Comparison of ENCODE assay signal across 3 cellular contexts in the genomic region with DNA sequence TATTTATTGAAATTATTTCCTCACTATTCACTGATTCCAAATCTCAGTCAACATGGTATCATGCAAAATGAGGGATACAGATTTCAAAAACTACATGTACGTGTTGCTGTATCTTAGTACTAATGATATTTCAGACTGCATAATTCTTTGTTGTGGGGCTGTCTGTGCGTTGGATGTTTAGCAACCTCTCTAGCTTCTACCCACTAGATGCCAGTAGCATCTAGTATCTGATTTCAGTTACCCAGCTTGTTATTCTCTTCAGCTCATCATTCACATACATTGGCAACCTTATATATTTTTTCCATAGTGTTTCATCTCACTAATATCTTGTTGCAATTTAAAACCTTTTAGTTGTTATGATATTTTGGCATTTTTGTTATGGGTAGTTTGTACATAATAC.
TF ChIP-seq lines count a peak whose summit lies in the region.

No MANE protein-coding gene starts in this region.

TF ChIP-seq in SK-N-SH treated with all-trans-retinoic acid at 6 μM for 48 hours, 23 proteins besides CTCF, POLR2A, EP300 and RAD21:
- TF ChIP-seq CSDC2 (CRISPR knock-in tag; IDR thresholded peaks at IDR 0.05): no peak
- TF ChIP-seq ZNF565 (CRISPR knock-in tag; conservative IDR thresholded peaks at IDR 0.05; ENCODE audit: low read depth): no peak
- no peak for TF ChIP-seq PPARA (CRISPR knock-in tag; IDR thresholded peaks at IDR 0.05; ENCODE audit: borderline replicate concordance)
- no peak for TF ChIP-seq ESRRG (CRISPR knock-in tag; IDR thresholded peaks at IDR 0.05)
- no peak for TF ChIP-seq TSHZ2 (CRISPR knock-in tag; IDR thresholded peaks at IDR 0.05)
- no peak for TF ChIP-seq SNAI2 (CRISPR knock-in tag; IDR thresholded peaks at IDR 0.05)
- TF ChIP-seq ZNF8 (CRISPR knock-in tag; IDR thresholded peaks at IDR 0.05): no peak
- no peak for TF ChIP-seq OSR1 (CRISPR knock-in tag; IDR thresholded peaks at IDR 0.05)
- TF ChIP-seq, protein P1, sequence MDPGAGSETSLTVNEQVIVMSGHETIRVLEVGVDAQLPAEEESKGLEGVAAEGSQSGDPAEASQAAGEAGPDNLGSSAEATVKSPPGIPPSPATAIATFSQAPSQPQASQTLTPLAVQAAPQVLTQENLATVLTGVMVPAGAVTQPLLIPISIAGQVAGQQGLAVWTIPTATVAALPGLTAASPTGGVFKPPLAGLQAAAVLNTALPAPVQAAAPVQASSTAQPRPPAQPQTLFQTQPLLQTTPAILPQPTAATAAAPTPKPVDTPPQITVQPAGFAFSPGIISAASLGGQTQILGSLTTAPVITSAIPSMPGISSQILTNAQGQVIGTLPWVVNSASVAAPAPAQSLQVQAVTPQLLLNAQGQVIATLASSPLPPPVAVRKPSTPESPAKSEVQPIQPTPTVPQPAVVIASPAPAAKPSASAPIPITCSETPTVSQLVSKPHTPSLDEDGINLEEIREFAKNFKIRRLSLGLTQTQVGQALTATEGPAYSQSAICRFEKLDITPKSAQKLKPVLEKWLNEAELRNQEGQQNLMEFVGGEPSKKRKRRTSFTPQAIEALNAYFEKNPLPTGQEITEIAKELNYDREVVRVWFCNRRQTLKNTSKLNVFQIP (CRISPR knock-in tag; IDR thresholded peaks at IDR 0.05; ENCODE audit: borderline replicate concordance, low read depth): no peak

TF ChIP-seq in SK-N-SH, 30 proteins besides CTCF, POLR2A, EP300 and RAD21:
- TF ChIP-seq ZBTB33 (IDR thresholded peaks at IDR 0.05; ENCODE audit: borderline replicate concordance, low read depth) (no peak), MEF2A (IDR thresholded peaks at IDR 0.05; ENCODE audit: borderline replicate concordance, low read depth) (no peak), MXI1 (IDR thresholded peaks at IDR 0.05; ENCODE audit: low read depth, low read length) (no peak), CHD2 (IDR thresholded peaks at IDR 0.05; ENCODE audit: low read length, partially characterized antibody) (no peak), POLR2AphosphoS5 (IDR thresholded peaks at IDR 0.05; ENCODE audit: low read depth, low read length) (no peak), RXRA (IDR thresholded peaks at IDR 0.05; ENCODE audit: borderline replicate concordance, low read depth) (no peak), TCF12 (IDR thresholded peaks at IDR 0.05) (no peak), GABPA (IDR thresholded peaks at IDR 0.05; ENCODE audit: low read depth) (no peak), NRF1 (IDR thresholded peaks at IDR 0.05; ENCODE audit: low read depth, low read length) (no peak), ELF1 (IDR thresholded peaks at IDR 0.05) (no peak), NFIC (IDR thresholded peaks at IDR 0.05; ENCODE audit: borderline replicate concordance) (no peak), USF2 (IDR thresholded peaks at IDR 0.05; ENCODE audit: borderline replicate concordance, low read depth, low read length) (no peak)
- TF ChIP-seq, protein P2, sequence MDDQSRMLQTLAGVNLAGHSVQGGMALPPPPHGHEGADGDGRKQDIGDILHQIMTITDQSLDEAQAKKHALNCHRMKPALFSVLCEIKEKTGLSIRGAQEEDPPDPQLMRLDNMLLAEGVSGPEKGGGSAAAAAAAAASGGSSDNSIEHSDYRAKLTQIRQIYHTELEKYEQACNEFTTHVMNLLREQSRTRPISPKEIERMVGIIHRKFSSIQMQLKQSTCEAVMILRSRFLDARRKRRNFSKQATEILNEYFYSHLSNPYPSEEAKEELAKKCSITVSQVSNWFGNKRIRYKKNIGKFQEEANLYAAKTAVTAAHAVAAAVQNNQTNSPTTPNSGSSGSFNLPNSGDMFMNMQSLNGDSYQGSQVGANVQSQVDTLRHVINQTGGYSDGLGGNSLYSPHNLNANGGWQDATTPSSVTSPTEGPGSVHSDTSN (IDR thresholded peaks at IDR 0.05): no peak

TF ChIP-seq in H1, 55 proteins besides CTCF, POLR2A, EP300 and RAD21:
- TF ChIP-seq SRF (IDR thresholded peaks at IDR 0.05; ENCODE audit: low read depth, low read length): no peak
- no peak for TF ChIP-seq EGR1 (IDR thresholded peaks at IDR 0.05; ENCODE audit: borderline replicate concordance, low read depth, low read length)
- TF ChIP-seq, protein P3, sequence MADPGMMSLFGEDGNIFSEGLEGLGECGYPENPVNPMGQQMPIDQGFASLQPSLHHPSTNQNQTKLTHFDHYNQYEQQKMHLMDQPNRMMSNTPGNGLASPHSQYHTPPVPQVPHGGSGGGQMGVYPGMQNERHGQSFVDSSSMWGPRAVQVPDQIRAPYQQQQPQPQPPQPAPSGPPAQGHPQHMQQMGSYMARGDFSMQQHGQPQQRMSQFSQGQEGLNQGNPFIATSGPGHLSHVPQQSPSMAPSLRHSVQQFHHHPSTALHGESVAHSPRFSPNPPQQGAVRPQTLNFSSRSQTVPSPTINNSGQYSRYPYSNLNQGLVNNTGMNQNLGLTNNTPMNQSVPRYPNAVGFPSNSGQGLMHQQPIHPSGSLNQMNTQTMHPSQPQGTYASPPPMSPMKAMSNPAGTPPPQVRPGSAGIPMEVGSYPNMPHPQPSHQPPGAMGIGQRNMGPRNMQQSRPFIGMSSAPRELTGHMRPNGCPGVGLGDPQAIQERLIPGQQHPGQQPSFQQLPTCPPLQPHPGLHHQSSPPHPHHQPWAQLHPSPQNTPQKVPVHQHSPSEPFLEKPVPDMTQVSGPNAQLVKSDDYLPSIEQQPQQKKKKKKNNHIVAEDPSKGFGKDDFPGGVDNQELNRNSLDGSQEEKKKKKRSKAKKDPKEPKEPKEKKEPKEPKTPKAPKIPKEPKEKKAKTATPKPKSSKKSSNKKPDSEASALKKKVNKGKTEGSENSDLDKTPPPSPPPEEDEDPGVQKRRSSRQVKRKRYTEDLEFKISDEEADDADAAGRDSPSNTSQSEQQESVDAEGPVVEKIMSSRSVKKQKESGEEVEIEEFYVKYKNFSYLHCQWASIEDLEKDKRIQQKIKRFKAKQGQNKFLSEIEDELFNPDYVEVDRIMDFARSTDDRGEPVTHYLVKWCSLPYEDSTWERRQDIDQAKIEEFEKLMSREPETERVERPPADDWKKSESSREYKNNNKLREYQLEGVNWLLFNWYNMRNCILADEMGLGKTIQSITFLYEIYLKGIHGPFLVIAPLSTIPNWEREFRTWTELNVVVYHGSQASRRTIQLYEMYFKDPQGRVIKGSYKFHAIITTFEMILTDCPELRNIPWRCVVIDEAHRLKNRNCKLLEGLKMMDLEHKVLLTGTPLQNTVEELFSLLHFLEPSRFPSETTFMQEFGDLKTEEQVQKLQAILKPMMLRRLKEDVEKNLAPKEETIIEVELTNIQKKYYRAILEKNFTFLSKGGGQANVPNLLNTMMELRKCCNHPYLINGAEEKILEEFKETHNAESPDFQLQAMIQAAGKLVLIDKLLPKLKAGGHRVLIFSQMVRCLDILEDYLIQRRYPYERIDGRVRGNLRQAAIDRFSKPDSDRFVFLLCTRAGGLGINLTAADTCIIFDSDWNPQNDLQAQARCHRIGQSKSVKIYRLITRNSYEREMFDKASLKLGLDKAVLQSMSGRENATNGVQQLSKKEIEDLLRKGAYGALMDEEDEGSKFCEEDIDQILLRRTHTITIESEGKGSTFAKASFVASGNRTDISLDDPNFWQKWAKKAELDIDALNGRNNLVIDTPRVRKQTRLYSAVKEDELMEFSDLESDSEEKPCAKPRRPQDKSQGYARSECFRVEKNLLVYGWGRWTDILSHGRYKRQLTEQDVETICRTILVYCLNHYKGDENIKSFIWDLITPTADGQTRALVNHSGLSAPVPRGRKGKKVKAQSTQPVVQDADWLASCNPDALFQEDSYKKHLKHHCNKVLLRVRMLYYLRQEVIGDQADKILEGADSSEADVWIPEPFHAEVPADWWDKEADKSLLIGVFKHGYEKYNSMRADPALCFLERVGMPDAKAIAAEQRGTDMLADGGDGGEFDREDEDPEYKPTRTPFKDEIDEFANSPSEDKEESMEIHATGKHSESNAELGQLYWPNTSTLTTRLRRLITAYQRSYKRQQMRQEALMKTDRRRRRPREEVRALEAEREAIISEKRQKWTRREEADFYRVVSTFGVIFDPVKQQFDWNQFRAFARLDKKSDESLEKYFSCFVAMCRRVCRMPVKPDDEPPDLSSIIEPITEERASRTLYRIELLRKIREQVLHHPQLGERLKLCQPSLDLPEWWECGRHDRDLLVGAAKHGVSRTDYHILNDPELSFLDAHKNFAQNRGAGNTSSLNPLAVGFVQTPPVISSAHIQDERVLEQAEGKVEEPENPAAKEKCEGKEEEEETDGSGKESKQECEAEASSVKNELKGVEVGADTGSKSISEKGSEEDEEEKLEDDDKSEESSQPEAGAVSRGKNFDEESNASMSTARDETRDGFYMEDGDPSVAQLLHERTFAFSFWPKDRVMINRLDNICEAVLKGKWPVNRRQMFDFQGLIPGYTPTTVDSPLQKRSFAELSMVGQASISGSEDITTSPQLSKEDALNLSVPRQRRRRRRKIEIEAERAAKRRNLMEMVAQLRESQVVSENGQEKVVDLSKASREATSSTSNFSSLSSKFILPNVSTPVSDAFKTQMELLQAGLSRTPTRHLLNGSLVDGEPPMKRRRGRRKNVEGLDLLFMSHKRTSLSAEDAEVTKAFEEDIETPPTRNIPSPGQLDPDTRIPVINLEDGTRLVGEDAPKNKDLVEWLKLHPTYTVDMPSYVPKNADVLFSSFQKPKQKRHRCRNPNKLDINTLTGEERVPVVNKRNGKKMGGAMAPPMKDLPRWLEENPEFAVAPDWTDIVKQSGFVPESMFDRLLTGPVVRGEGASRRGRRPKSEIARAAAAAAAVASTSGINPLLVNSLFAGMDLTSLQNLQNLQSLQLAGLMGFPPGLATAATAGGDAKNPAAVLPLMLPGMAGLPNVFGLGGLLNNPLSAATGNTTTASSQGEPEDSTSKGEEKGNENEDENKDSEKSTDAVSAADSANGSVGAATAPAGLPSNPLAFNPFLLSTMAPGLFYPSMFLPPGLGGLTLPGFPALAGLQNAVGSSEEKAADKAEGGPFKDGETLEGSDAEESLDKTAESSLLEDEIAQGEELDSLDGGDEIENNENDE (IDR thresholded peaks at IDR 0.05; ENCODE audit: insufficient replicate concordance, low read length): no peak
- no peak for TF ChIP-seq JUND (IDR thresholded peaks at IDR 0.05; ENCODE audit: low read length)
- TF ChIP-seq NANOG (IDR thresholded peaks at IDR 0.05; ENCODE audit: insufficient read depth, low read depth, low read length, poor library complexity, severe bottlenecking): no peak
- TF ChIP-seq EZH2 (IDR thresholded peaks at IDR 0.05; ENCODE audit: low read depth, low read length, severe bottlenecking): no peak
- no peak for TF ChIP-seq ZNF274 (IDR thresholded peaks at IDR 0.05; ENCODE audit: borderline replicate concordance, extremely low read depth, low read length)
- no peak for TF ChIP-seq TAF7 (optimal IDR thresholded peaks at IDR 0.05; ENCODE audit: borderline replicate concordance, low read depth, low read length)
- no peak for TF ChIP-seq TBP (IDR thresholded peaks at IDR 0.05; ENCODE audit: low read depth, low read length)
- TF ChIP-seq SIX5 (IDR thresholded peaks at IDR 0.05; ENCODE audit: low read depth, low read length): no peak
- TF ChIP-seq GABPA (IDR thresholded peaks at IDR 0.05; ENCODE audit: borderline replicate concordance, insufficient read depth, low read length): no peak
- no peak for TF ChIP-seq CTBP2 (IDR thresholded peaks at IDR 0.05; ENCODE audit: borderline replicate concordance, insufficient read depth, insufficient read length, low read length)
- TF ChIP-seq CREB1 (IDR thresholded peaks at IDR 0.05): no peak
- TF ChIP-seq BACH1 (IDR thresholded peaks at IDR 0.05; ENCODE audit: low read length): no peak
- no peak for TF ChIP-seq HDAC6 (IDR thresholded peaks at IDR 0.05; ENCODE audit: low read depth, low read length)
- no peak for TF ChIP-seq RXRA (IDR thresholded peaks at IDR 0.05; ENCODE audit: insufficient read depth, low read depth, low read length)
- no peak for TF ChIP-seq SIRT6 (IDR thresholded peaks at IDR 0.05; ENCODE audit: low read length)
